1 cellular context compared by ENCODE assay signal in the genomic region with DNA sequence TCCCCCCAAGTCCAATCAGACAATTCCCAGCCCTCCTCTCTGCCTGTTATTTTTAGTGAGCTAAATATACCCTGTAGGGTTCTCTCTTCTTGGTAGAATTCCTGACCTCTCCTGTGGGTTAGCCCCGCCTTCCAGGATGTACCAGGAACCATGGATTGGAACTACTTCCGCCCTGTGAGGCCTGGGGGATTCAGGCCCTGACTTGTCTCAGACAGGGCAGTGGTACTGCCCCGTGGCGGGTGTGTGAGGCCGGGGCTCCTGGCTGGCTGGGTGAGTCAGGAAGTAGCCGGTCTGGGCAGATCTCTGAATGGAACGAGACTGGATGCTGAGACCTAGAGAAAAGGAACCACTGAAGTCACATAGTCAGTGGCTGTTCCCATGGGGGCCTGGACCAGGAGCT.
TF ChIP-seq lines count a peak whose summit lies in the region.

No MANE protein-coding gene starts in this region.

TF ChIP-seq in K562, 482 proteins besides CTCF, POLR2A, EP300 and RAD21 (continued from another document):
- no peak for TF ChIP-seq THRAP3 (IDR thresholded peaks at IDR 0.05; ENCODE audit: borderline replicate concordance)
- TF ChIP-seq NELFE (IDR thresholded peaks at IDR 0.05; ENCODE audit: insufficient read depth, insufficient read length), result no peak
- TF ChIP-seq, protein P1, sequence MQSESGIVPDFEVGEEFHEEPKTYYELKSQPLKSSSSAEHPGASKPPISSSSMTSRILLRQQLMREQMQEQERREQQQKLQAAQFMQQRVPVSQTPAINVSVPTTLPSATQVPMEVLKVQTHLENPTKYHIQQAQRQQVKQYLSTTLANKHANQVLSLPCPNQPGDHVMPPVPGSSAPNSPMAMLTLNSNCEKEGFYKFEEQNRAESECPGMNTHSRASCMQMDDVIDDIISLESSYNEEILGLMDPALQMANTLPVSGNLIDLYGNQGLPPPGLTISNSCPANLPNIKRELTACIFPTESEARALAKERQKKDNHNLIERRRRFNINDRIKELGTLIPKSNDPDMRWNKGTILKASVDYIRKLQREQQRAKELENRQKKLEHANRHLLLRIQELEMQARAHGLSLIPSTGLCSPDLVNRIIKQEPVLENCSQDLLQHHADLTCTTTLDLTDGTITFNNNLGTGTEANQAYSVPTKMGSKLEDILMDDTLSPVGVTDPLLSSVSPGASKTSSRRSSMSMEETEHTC (IDR thresholded peaks at IDR 0.05), result no peak
- TF ChIP-seq ZNF174 (CRISPR knock-in tag; IDR thresholded peaks at IDR 0.05), result no peak
